13 cellular contexts compared by ENCODE assay signal in genomic region chr14:23829736-23830474, GRCh38.
DNase-seq lines count a peak whose midpoint lies in the region; ATAC-seq, FAIRE-seq and TF ChIP-seq lines count a peak whose summit lies in the region.
"Had no signal": no experiment of that assay in that cellular context is flagged by ENCODE, and none has a peak within 500 bp of the region (broad histone marks: within the 10 kb centered on the region; RNA-seq: fewer than 3 reads in every experiment).

No MANE protein-coding gene starts in this region.

- H3K27ac ChIP-seq in endothelial cell of umbilical vein (ENCODE audit: insufficient read depth, low read depth, low read length) (peak overlapping the region; percentile 5), ovary (no peak overlapping the region), substantia nigra (ENCODE audit: low read depth, low read length, poor library complexity, severe bottlenecking) (no peak overlapping the region)
- H3K27ac ChIP-seq in CD4-positive, alpha-beta T cell (ENCODE audit: low read depth, low read length) = no peak overlapping the region

- H3K79me2 ChIP-seq in endothelial cell of umbilical vein (ENCODE audit: control insufficient read depth, insufficient read depth, low read length) = no peaks in the 10 kb centered on the region

- TF ChIP-seq EP300 in ovary (IDR thresholded peaks at IDR 0.05) = no peak

- H3K9ac ChIP-seq in endothelial cell of umbilical vein (replicated peaks; ENCODE audit: extremely low read depth, insufficient read depth, low read length) = no peak overlapping the region

- no peak overlapping the region for H3K4me2 ChIP-seq in endothelial cell of umbilical vein (ENCODE audit: insufficient read depth, low read length)

- dilution Hi-C loops in endothelial cell of umbilical vein (cut with MboI; ENCODE audit: extremely low pct_ligation_motif_present, low sequenced_read_pairs) = no loop called here

- peaks cover 8% of the 10 kb centered on the region for H3K4me1 ChIP-seq in endothelial cell of umbilical vein (ENCODE audit: control insufficient read depth, extremely low read depth, insufficient read depth, low read length)
- no peaks in the 10 kb centered on the region for H3K4me1 ChIP-seq in ovary (ENCODE audit: insufficient read depth)

- no peak overlapping the region for H3K4me3 Mint-ChIP-seq in CD4-positive, alpha-beta T cell
- H3K4me3 Mint-ChIP-seq in activated naive CD8-positive, alpha-beta T cell treated with anti-CD3 and anti-CD28 coated beads, Interleukin-2, amount 50 U/mL, for 24 hours = no peak overlapping the region
- H3K4me3 Mint-ChIP-seq in glutamatergic neuron (ENCODE audit: unreplicated experiment) = no peak overlapping the region
- H3K4me3 Mint-ChIP-seq: dendritic cell treated with granulocyte-macrophage colony-stimulating factor and Interleukin-4, amounts not matched to agents 40 ng/mL and 50 ng/mL, for 4 days; nephron had no signal

- peaks cover 4% of the 10 kb centered on the region for H3K27me3 Mint-ChIP-seq in CD4-positive, alpha-beta T cell
- no peaks in the 10 kb centered on the region for H3K27me3 Mint-ChIP-seq in activated naive CD8-positive, alpha-beta T cell treated with anti-CD3 and anti-CD28 coated beads, Interleukin-2, amount 50 U/mL, for 24 hours
- peaks cover 8% of the 10 kb centered on the region for H3K27me3 Mint-ChIP-seq in glutamatergic neuron (ENCODE audit: unreplicated experiment)
- H3K27me3 Mint-ChIP-seq: dendritic cell treated with granulocyte-macrophage colony-stimulating factor and Interleukin-4, amounts not matched to agents 40 ng/mL and 50 ng/mL, for 4 days had no signal

- POLR2A ChIA-PET in endothelial cell of umbilical vein (lab: Charles Lee) = interaction anchor here (0.5 kb wide), 1 partner anchor 877 kb away, joined by 3 read pairs; no protein-coding TSS in a partner anchor
- POLR2A ChIA-PET in CD4-positive, alpha-beta T cell (lab: Charles Lee) = no interaction called here

- peak; percentile 94 for DNase-seq in Daoy (ENCODE audit: low read depth)
- DNase-seq in NCI-H226 = peak; percentile 96
- peak; percentile 88 for DNase-seq in endothelial cell of umbilical vein (ENCODE audit: low read depth, low spot score)
- peak in 4 of 5 donors; percentile 21 to 41 (median 24) for DNase-seq in ovary
- no peak for DNase-seq in CD4-positive, alpha-beta T cell
- no peak for DNase-seq in activated naive CD8-positive, alpha-beta T cell treated with anti-CD3 and anti-CD28 coated beads, Interleukin-2, amount 50 U/mL, for 24 hours
- DNase-seq in substantia nigra (lab: John Stamatoyannopoulos, UW) = no peak
- DNase-seq in glutamatergic neuron = no peak
- DNase-seq: activated CD4-positive, alpha-beta T cell treated with anti-CD3 and anti-CD28 coated beads for 4 hours; NCI-H2171; stimulated activated naive CD4-positive, alpha-beta T cell had no signal

- TF ChIP-seq POLR2A in endothelial cell of umbilical vein (IDR thresholded peaks at IDR 0.05; ENCODE audit: low read depth, low read length) (no peak), ovary (IDR thresholded peaks at IDR 0.05) (no peak)

- WGBS in ovary, 3 donors = 5 to 12% (median 5%) methylated on average over 2 of the region's 2 CpGs

- no peaks in the 10 kb centered on the region for H3K9me1 ChIP-seq in endothelial cell of umbilical vein (replicated peaks; ENCODE audit: control insufficient read depth, extremely low read depth, insufficient read depth, low read length)

- H3K9me3 ChIP-seq in endothelial cell of umbilical vein (replicated peaks; ENCODE audit: control insufficient read depth, insufficient read depth, low read length) (no peaks in the 10 kb centered on the region), ovary (no peaks in the 10 kb centered on the region)
- H3K9me3 ChIP-seq in CD4-positive, alpha-beta T cell (ENCODE audit: control insufficient read depth, low read length) = no peaks in the 10 kb centered on the region

- H2AFZ ChIP-seq in endothelial cell of umbilical vein (ENCODE audit: low read depth, low read length) = no peak overlapping the region

- H3K9me3 Mint-ChIP-seq in CD4-positive, alpha-beta T cell = no peaks in the 10 kb centered on the region
- H3K9me3 Mint-ChIP-seq in activated naive CD8-positive, alpha-beta T cell treated with anti-CD3 and anti-CD28 coated beads, Interleukin-2, amount 50 U/mL, for 24 hours = no peaks in the 10 kb centered on the region
- peaks cover 2% of the 10 kb centered on the region for H3K9me3 Mint-ChIP-seq in glutamatergic neuron (ENCODE audit: unreplicated experiment)
- H3K9me3 Mint-ChIP-seq: dendritic cell treated with granulocyte-macrophage colony-stimulating factor and Interleukin-4, amounts not matched to agents 40 ng/mL and 50 ng/mL, for 4 days; nephron had no signal

- CTCF ChIA-PET in endothelial cell of umbilical vein (lab: Charles Lee) = interaction anchor here (1.0 to 1.8 kb wide), 8 partner anchors 11 to 351 kb away, joined by 3 to 6 read pairs (median 4); no protein-coding TSS in a partner anchor
- CTCF ChIA-PET in CD4-positive, alpha-beta T cell (lab: Charles Lee) = no interaction called here

- H3K27me3 ChIP-seq in endothelial cell of umbilical vein (ENCODE audit: control insufficient read depth in 2 of 2, insufficient read depth in 2 of 2, low read length in 2 of 2) (no peaks in the 10 kb centered on the region), ovary (no peaks in the 10 kb centered on the region)
- no peaks in the 10 kb centered on the region for H3K27me3 ChIP-seq in CD4-positive, alpha-beta T cell (ENCODE audit: control insufficient read depth, insufficient read depth, low read length)

- H3K36me3 ChIP-seq in endothelial cell of umbilical vein (ENCODE audit: control insufficient read depth in 2 of 2, extremely low read depth in 1 of 2, insufficient read depth in 2 of 2, low read length in 2 of 2) (no peaks in the 10 kb centered on the region), ovary (no peaks in the 10 kb centered on the region)

- TF ChIP-seq CTCF in endothelial cell of umbilical vein (IDR thresholded peaks at IDR 0.05; ENCODE audit: extremely low read depth in 1 of 2, insufficient read depth in 1 of 2, low read depth in 1 of 2, low read length in 2 of 2) = no peak
- TF ChIP-seq CTCF in ovary (IDR thresholded peaks at IDR 0.05) = no peak
- no peak for TF ChIP-seq CTCF in CD4-positive, alpha-beta T cell (IDR thresholded peaks at IDR 0.05)
- no peak for TF ChIP-seq CTCF in glutamatergic neuron (IDR thresholded peaks at IDR 0.05; ENCODE audit: partially characterized antibody, unreplicated experiment)

- H3K4me1 Mint-ChIP-seq in CD4-positive, alpha-beta T cell (ENCODE audit: low read depth) = no peaks in the 10 kb centered on the region
- no peaks in the 10 kb centered on the region for H3K4me1 Mint-ChIP-seq in activated naive CD8-positive, alpha-beta T cell treated with anti-CD3 and anti-CD28 coated beads, Interleukin-2, amount 50 U/mL, for 24 hours
- no peaks in the 10 kb centered on the region for H3K4me1 Mint-ChIP-seq in glutamatergic neuron (ENCODE audit: low read depth, unreplicated experiment)
- H3K4me1 Mint-ChIP-seq: nephron had no signal

- no peak overlapping the region for H3K4me3 ChIP-seq in endothelial cell of umbilical vein (replicated peaks in 1 of 3; ENCODE audit: insufficient read depth in 1 of 3, low read depth in 1 of 3, low read length in 3 of 3)
- no peak overlapping the region for H3K4me3 ChIP-seq in ovary

- ATAC-seq in CD4-positive, alpha-beta T cell (ENCODE audit: poor library complexity) = no peak
- ATAC-seq in activated naive CD8-positive, alpha-beta T cell treated with anti-CD3 and anti-CD28 coated beads, Interleukin-2, amount 50 U/mL, for 24 hours = no peak

- H3K36me3 Mint-ChIP-seq in CD4-positive, alpha-beta T cell (ENCODE audit: low read depth) = no peaks in the 10 kb centered on the region
- no peaks in the 10 kb centered on the region for H3K36me3 Mint-ChIP-seq in activated naive CD8-positive, alpha-beta T cell treated with anti-CD3 and anti-CD28 coated beads, Interleukin-2, amount 50 U/mL, for 24 hours (ENCODE audit: low read depth)
- H3K36me3 Mint-ChIP-seq in glutamatergic neuron (ENCODE audit: unreplicated experiment) = no peaks in the 10 kb centered on the region

- no peak overlapping the region for H3K27ac Mint-ChIP-seq in CD4-positive, alpha-beta T cell
- no peak overlapping the region for H3K27ac Mint-ChIP-seq in activated naive CD8-positive, alpha-beta T cell treated with anti-CD3 and anti-CD28 coated beads, Interleukin-2, amount 50 U/mL, for 24 hours
- H3K27ac Mint-ChIP-seq in glutamatergic neuron (ENCODE audit: unreplicated experiment) = no peak overlapping the region
- H3K27ac Mint-ChIP-seq: dendritic cell treated with granulocyte-macrophage colony-stimulating factor and Interleukin-4, amounts not matched to agents 40 ng/mL and 50 ng/mL, for 4 days; nephron had no signal

- intact Hi-C loops in endothelial cell of umbilical vein (cut with micrococcal nuclease) (no loop called here), ovary (cut with DNase I) (no loop called here)
- intact Hi-C loops in CD4-positive, alpha-beta T cell (cut with DNase I, micrococcal nuclease) = no loop called here

- H4K20me1 ChIP-seq in endothelial cell of umbilical vein (replicated peaks; ENCODE audit: control insufficient read depth, extremely low read depth, insufficient read depth, low read length) = no peaks in the 10 kb centered on the region

- BruUV-seq in endothelial cell of umbilical vein (replicated peaks; lab: Mats Ljungman, UMichigan) = no TSS peak

- peak; percentile 95 for FAIRE-seq in endothelial cell of umbilical vein (lab: Jason Lieb, UNC)

TF ChIP-seq in endothelial cell of umbilical vein, 7 proteins besides CTCF, POLR2A, EP300 and RAD21:
- TF ChIP-seq JUN (IDR thresholded peaks at IDR 0.05; ENCODE audit: borderline replicate concordance, insufficient read depth, insufficient read length, low read depth) (peak; percentile 93), POLR2AphosphoS5 (IDR thresholded peaks at IDR 0.05; ENCODE audit: insufficient read depth, low read depth, low read length) (peak; percentile 30), MYC (IDR thresholded peaks at IDR 0.05; ENCODE audit: low read depth, low read length) (no peak), FOS (IDR thresholded peaks at IDR 0.05; ENCODE audit: borderline replicate concordance, insufficient read depth, low read length) (peak; percentile 93)
- TF ChIP-seq, protein P1, sequence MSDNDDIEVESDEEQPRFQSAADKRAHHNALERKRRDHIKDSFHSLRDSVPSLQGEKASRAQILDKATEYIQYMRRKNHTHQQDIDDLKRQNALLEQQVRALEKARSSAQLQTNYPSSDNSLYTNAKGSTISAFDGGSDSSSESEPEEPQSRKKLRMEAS (IDR thresholded peaks at IDR 0.05; ENCODE audit: insufficient read depth, insufficient read length) = no peak
TF ChIP-seq in endothelial cell of umbilical vein: peak in this region for 3.

Comparison
In these comparisons a context has a peak if more than half of its experiments do, and no peak if none do; other contexts are left out.
1. DNase-seq: peak in Daoy (single experiment), NCI-H226 (single experiment), endothelial cell of umbilical vein (single experiment) and ovary (4 of 5); none in CD4-positive, alpha-beta T cell (0 of 10), activated naive CD8-positive, alpha-beta T cell treated with anti-CD3 and anti-CD28 coated beads, Interleukin-2, amount 50 U/mL, for 24 hours (single experiment), substantia nigra (0 of 49) and glutamatergic neuron (single experiment).